ENCODE assay signal across 8 cellular contexts in the genomic region with DNA sequence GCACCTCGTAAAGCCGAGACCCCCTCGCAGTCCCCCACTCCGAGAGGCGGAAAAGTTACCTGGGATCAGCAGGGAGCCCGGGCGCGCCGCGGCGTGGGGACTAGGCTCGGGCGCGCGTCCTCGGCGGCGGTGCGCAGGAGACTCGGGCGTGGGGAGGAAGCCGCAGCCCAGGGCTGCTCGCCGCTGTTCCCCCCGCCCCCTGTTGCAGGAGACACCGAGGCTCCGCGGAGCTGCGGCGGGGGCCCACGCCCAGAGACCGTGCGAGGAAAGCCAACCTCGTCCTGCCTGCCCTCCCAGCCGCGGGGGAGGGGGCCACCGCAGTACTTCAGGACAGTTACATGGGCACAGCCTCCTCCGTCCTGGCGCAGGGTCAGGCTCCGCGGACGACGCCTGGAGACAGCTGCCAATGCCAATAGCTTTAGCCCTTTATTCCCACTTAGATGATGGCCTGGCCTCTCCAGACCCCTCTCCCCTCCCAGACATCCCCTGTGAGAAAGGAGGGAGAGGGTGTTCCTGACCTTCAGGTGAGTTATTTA. TPM values are rescaled to one million over a fixed set of nuclear protein-coding genes. Genes with fewer than 3 reads are reported as not detected.
DNase-seq lines count a peak whose midpoint lies in the region; ATAC-seq and TF ChIP-seq lines count a peak whose summit lies in the region.

A gene (minus strand): TSS at position 144 of the 536 bp plus-strand sequence. CDS start 54,814 bp downstream, outside the sequence.

- H2AFZ ChIP-seq in PC-3 (ENCODE audit: low read length): no peak within 1 kb of the TSS

- in situ Hi-C loops in G401 (cut with HindIII; ENCODE audit: low sequenced_read_pairs): no loop called here

- no TSS peak for BruUV-seq in PC-3 (replicated peaks; lab: Mats Ljungman, UMichigan)

- H3K9me2 ChIP-seq in PC-3 (replicated peaks; ENCODE audit: low read length): no peaks in the 10 kb centered on the region

- POLR2A ChIA-PET in PC-3 (lab: Charles Lee; ENCODE audit: unreplicated experiment): no interaction called here

- peak within 1 kb of the TSS; percentile 67 for H3K9ac ChIP-seq in PC-3 (ENCODE audit: low read length)

- intact Hi-C loops in PC-3 (cut with micrococcal nuclease): loop anchor here (5.0 to 10.0 kb wide), 3 partner anchors 247 to 439 kb away; a partner anchor contains a TSS
- intact Hi-C loops in esophagus squamous epithelium (cut with DNase I): no loop called here
- intact Hi-C loops in aorta (cut with DNase I): no loop called here

- H3K4me3 ChIP-seq in PC-3 (ENCODE audit: low read length) (peak within 1 kb of the TSS; percentile 54), esophagus squamous epithelium (peak within 1 kb of the TSS; percentile 33 to 78 (median 53)), aorta (ENCODE audit: low read length in 2 of 2) (peak within 1 kb of the TSS; percentile 2 to 52)

- CTCF ChIA-PET in PC-3 (lab: Charles Lee): no interaction called here

- H3K4me2 ChIP-seq in PC-3 (ENCODE audit: low read length): peak within 1 kb of the TSS; percentile 21

- no peaks in the 10 kb centered on the region for H3K36me3 ChIP-seq in PC-3 (ENCODE audit: low read depth, low read length)
- no peaks in the 10 kb centered on the region for H3K36me3 ChIP-seq in esophagus squamous epithelium
- no peaks in the 10 kb centered on the region for H3K36me3 ChIP-seq in aorta (ENCODE audit: control insufficient read depth in 1 of 2, insufficient read depth in 2 of 2, low read length in 1 of 2)

- TF ChIP-seq CTCF in PC-3 (conservative IDR thresholded peaks at IDR 0.05; ENCODE audit: low read depth, low read length) (no peak), esophagus squamous epithelium (IDR thresholded peaks at IDR 0.05) (no peak)

- DNase-seq in G401 (ENCODE audit: low spot score) (peak; percentile 56), PC-3 (no peak), esophagus squamous epithelium (lab: John Stamatoyannopoulos, UW) (no peak), mucosa of gallbladder (ENCODE audit: low spot score) (no peak), aorta (peak; percentile 74 to 86), HK-2 (ENCODE audit: unreplicated experiment) (no peak)
- no peak for DNase-seq in effector CD8-positive, alpha-beta T cell (lab: John Stamatoyannopoulos, UW)

- H3K79me2 ChIP-seq in PC-3 (ENCODE audit: low read length): peaks cover 18% of the 10 kb centered on the region

- H3K27me3 ChIP-seq in PC-3 (ENCODE audit: low read length): peaks cover 21% of the 10 kb centered on the region
- H3K27me3 ChIP-seq in esophagus squamous epithelium: peaks cover 0 to 45% (median 0%) of the 10 kb centered on the region in 4 donors
- H3K27me3 ChIP-seq in aorta (ENCODE audit: control insufficient read depth in 1 of 2, insufficient read depth in 2 of 2, low read length in 1 of 2): no peaks in the 10 kb centered on the region

- no peaks in the 10 kb centered on the region for H3F3A ChIP-seq in PC-3 (ENCODE audit: low read length, unreplicated experiment)

- no peaks in the 10 kb centered on the region; the same call in 1 of the 2 replicates for H4K20me1 ChIP-seq in PC-3 (ENCODE audit: low read length)

- TF ChIP-seq POLR2A in esophagus squamous epithelium (IDR thresholded peaks at IDR 0.05): peak in 2 of 4 donors; percentile 31 to 57

- WGBS in esophagus squamous epithelium, 2 donors: 0% methylated on average over 6 of the region's 43 CpGs
- 0 to 2% methylated on average over 42 to 43 of the region's 43 CpGs for WGBS in aorta, 2 donors

- peak within 1 kb of the TSS; percentile 41 for H3K27ac ChIP-seq in PC-3 (ENCODE audit: low read length)
- H3K27ac ChIP-seq in esophagus squamous epithelium: peak within 1 kb of the TSS; percentile 39 to 89 (median 76)
- no peak within 1 kb of the TSS for H3K27ac ChIP-seq in aorta (ENCODE audit: low read depth in 1 of 2, low read length in 2 of 2)

- ATAC-seq in PC-3: peak; percentile 70
- peak; percentile 78 for ATAC-seq in aorta (ENCODE audit: low FRiP score)
- ATAC-seq in GM19023 (IDR thresholded peaks at IDR 0.05; ENCODE audit: unreplicated experiment): no peak

- H3K4me1 ChIP-seq in PC-3 (ENCODE audit: insufficient read depth, low read length) (no peaks in the 10 kb centered on the region), esophagus squamous epithelium (peaks cover 0 to 26% (median 0%) of the 10 kb centered on the region in 3 donors), aorta (ENCODE audit: control insufficient read depth in 1 of 2, insufficient read depth in 2 of 2, low read length in 2 of 2) (no peaks in the 10 kb centered on the region)

- no peaks in the 10 kb centered on the region for H3K9me3 ChIP-seq in PC-3 (ENCODE audit: low read length)
- H3K9me3 ChIP-seq in esophagus squamous epithelium: no peaks in the 10 kb centered on the region
- H3K9me3 ChIP-seq in aorta (ENCODE audit: control insufficient read depth, low read length): no peaks in the 10 kb centered on the region

RNA-seq across cellular contexts. Expression of the gene that starts here (rescaled TPM):
- 0.07 TPM in 1 of 2 replicates, not detected in the other for total RNA-seq in G401 (2014; rRNA removed; shearing (Covaris generic))
- total RNA-seq in PC-3 (2014; rRNA removed): 39.5 TPM in 2 replicates
- total RNA-seq in esophagus squamous epithelium: 10 to 100 TPM; 28.8 to 41.4 (median 37.2) TPM
- total RNA-seq in mucosa of gallbladder: 34.0 TPM
- total RNA-seq in aorta: 100 to 1,000 TPM in 1 of 2 donors, 10 to 100 TPM in 1; 53.0 to 116 TPM
- 10 to 100 TPM in 1 of 2 donors, 1 to 10 TPM in 1; 6.5 to 34.4 TPM for polyA plus RNA-seq in aorta

Comparison
In these comparisons a context has a peak if more than half of its experiments do, and no peak if none do; other contexts are left out.
1. RNA of the gene that starts here (total RNA-seq): 53.0 to 116 TPM in aorta, 28.8 to 41.4 TPM in esophagus squamous epithelium, 39.5 TPM in PC-3 and 34.0 TPM in mucosa of gallbladder (single experiment); 0.07 TPM in G401; every median in the first group is over 10 times any median in the second.
2. Peak in DNase-seq in G401; RNA of the gene not detected or under 1 TPM.
3. DNase-seq: peak in aorta (2 of 2); none in PC-3 (single experiment), esophagus squamous epithelium (single experiment), mucosa of gallbladder (single experiment), HK-2 (single experiment) and effector CD8-positive, alpha-beta T cell (single experiment).
4. H3K27ac ChIP-seq: peak in PC-3 (single experiment) and esophagus squamous epithelium (4 of 4); none in aorta (0 of 2).
5. Peak in every context shown above with its lines, with median percentiles within 50 percentile points of each other: H3K4me3 ChIP-seq.